Comparison of ENCODE assay signal across 8 cellular contexts in the genomic region with DNA sequence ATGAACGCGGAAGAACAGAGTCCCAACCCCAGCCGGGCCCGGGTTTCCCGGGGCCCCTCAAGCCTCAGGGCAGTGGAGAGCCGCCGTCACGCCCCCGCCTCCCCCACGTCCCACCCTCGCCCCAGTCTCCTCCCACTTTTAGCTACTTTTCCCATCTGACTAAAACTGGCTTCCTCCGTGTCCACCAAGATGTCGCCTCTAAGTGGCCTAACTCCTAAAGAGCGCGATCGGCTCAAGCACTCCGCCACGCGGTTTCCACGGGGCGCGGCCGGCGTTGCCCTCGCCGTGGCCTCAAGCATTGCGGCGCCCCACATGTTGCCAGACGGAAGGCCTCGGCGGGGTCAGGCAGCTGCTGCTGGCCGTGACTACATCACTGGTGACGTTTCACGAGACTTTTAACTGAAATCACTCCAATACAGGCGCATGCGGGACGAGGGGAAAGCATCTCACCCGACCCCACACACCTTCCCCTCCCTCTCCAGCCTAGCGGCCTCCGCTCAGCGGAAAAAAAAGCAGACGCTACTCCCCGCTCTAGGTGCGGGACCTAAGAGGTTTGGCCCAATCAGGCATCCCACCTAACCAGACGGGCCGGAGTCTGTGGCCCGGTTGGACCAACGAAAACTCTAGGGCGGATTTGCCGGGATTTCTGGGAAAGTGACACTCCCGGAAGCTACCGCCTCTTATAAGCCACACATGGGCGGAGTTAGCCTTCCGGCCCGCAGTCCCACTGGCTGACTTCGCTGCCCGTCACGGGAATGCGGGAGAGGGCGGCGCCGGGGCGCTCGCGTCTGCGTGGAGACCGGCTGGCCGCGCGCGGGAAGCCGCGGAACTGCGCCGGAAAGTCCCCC. TPM values are rescaled to one million over a fixed set of nuclear protein-coding genes. Genes with fewer than 3 reads are reported as not detected.
DNase-seq lines count a peak whose midpoint lies in the region; ATAC-seq, FAIRE-seq and TF ChIP-seq lines count a peak whose summit lies in the region.

Gene NXT1 (plus strand): TSS at position 785 of the 848 bp plus-strand sequence. CDS start 3,251 bp downstream, outside the sequence.

- peak; percentile 89 for ATAC-seq in HG03439 (IDR thresholded peaks at IDR 0.05; ENCODE audit: unreplicated experiment)

- intact Hi-C loops in kidney (cut with DNase I): no loop called here

- H3K9ac ChIP-seq in kidney (ENCODE audit: low read length in 2 of 2): peak within 1 kb of the TSS; percentile 74 to 97

- TF ChIP-seq POLR2A in GM19193 (IDR thresholded peaks at IDR 0.05; ENCODE audit: extremely low read depth, insufficient read depth, insufficient read length): peak; percentile 76

- peak; percentile 90 to 92 for DNase-seq in AML-193 (lab: John Stamatoyannopoulos, UW)
- DNase-seq in NCI-H510A treated with DMSO at 0.1 percent for 48 hours (lab: John Stamatoyannopoulos, UW): peak; percentile 99
- peak; percentile 92 to 94 for DNase-seq in activated CD4-positive, alpha-beta T cell treated with anti-CD3 and anti-CD28 coated beads for 24 hours (ENCODE audit: low read depth in 2 of 2)
- peak; percentile 99 for DNase-seq in chondrocyte (ENCODE audit: low spot score)
- peak; percentile 98 for DNase-seq in kidney
- peak; percentile 95 for DNase-seq in stimulated activated CD4-positive, alpha-beta T cell treated with anti-CD3 and anti-CD28 coated beads, Interleukin-15, amount 100 ng/mL, for 24 hours

- peak within 1 kb of the TSS; percentile 81 to 89 for H3K4me3 ChIP-seq in kidney (ENCODE audit: low read length in 2 of 2)

- H3K4me3 Mint-ChIP-seq in chondrocyte (ENCODE audit: unreplicated experiment): peak within 1 kb of the TSS; percentile 94

- TF ChIP-seq CTCF in chondrocyte (IDR thresholded peaks at IDR 0.05) (peak; percentile 53), kidney (IDR thresholded peaks at IDR 0.05; ENCODE audit: borderline replicate concordance, extremely low read depth, insufficient read depth) (no peak)

- no peaks in the 10 kb centered on the region for H3K27me3 Mint-ChIP-seq in chondrocyte (ENCODE audit: low read depth)

- H3K36me3 Mint-ChIP-seq in chondrocyte (ENCODE audit: low read depth): peaks cover 2% of the 10 kb centered on the region

- H3K9me3 Mint-ChIP-seq in chondrocyte (ENCODE audit: low read depth): no peaks in the 10 kb centered on the region

- no peaks in the 10 kb centered on the region for H3K9me3 ChIP-seq in kidney (ENCODE audit: control insufficient read depth in 1 of 2, low read length in 2 of 2)

- H3K27ac ChIP-seq in kidney (ENCODE audit: low read depth in 2 of 2, low read length in 2 of 2): peak within 1 kb of the TSS; percentile 98 to 100

- H3K4me1 ChIP-seq in kidney (ENCODE audit: control insufficient read depth in 1 of 2, insufficient read depth in 1 of 2, low read depth in 1 of 2, low read length in 2 of 2): peaks cover 11 to 19% of the 10 kb centered on the region in 2 donors

- FAIRE-seq in kidney (lab: Jason Lieb, UNC): peak; percentile 93

- peak within 1 kb of the TSS; percentile 100 for H3K27ac Mint-ChIP-seq in chondrocyte (ENCODE audit: unreplicated experiment)

- H3K4me1 Mint-ChIP-seq in chondrocyte (ENCODE audit: low read depth): peaks cover 22% of the 10 kb centered on the region

- H3K36me3 ChIP-seq in kidney (ENCODE audit: control insufficient read depth in 1 of 2, insufficient read depth in 2 of 2, low read length in 2 of 2): peaks cover 3 to 9% of the 10 kb centered on the region in 2 donors

RNA-seq across cellular contexts. Expression of gene NXT1, which starts in this region (rescaled TPM):
- 16.9 to 18.2 TPM (median 18.1 TPM) in 3 replicates for total RNA-seq in chondrocyte
- total RNA-seq in kidney: 17.6 TPM
- 21.4 TPM for polyA plus RNA-seq in kidney (ENCODE audit: insufficient read depth, low read depth, low replicate concordance)

Comparison
In these comparisons a context has a peak if more than half of its experiments do, and no peak if none do; other contexts are left out.
1. Peak in every context shown above with its lines: DNase-seq, ATAC-seq, H3K4me3 ChIP-seq and H3K27ac ChIP-seq.